Comparison of ENCODE assay signal across 21 cellular contexts in genomic region chr3:101120039-101120438, GRCh38.
DNase-seq lines count a peak whose midpoint lies in the region; ATAC-seq, FAIRE-seq and TF ChIP-seq lines count a peak whose summit lies in the region.
"Had no signal": no experiment of that assay in that cellular context is flagged by ENCODE, and none has a peak within 500 bp of the region (broad histone marks: within the 10 kb centered on the region; RNA-seq: fewer than 3 reads in every experiment).

No MANE protein-coding gene starts in this region.

- no peak overlapping the region for H3K27ac Mint-ChIP-seq in T-cell
- H3K27ac Mint-ChIP-seq: CD4-positive, alpha-beta memory T cell had no signal

- no peak overlapping the region for H2AK5ac ChIP-seq in IMR-90 (ENCODE audit: low read depth, low read length)

- TF ChIP-seq RAD21 in A549 (conservative IDR thresholded peaks at IDR 0.05 in 1 of 2, IDR thresholded peaks at IDR 0.05 in 1 of 2) (no peak), IMR-90 (IDR thresholded peaks at IDR 0.05; ENCODE audit: low read length) (no peak)

- DNase-seq in A549 (ENCODE audit: low read depth in 1 of 2, low spot score in 1 of 2) (no peak), IMR-90 (no peak), amniotic epithelial cell (ENCODE audit: low read depth) (peak; percentile 41), fibroblast of the aortic adventitia (ENCODE audit: low read depth) (peak; percentile 28), A673 (ENCODE audit: low spot score) (no peak), Ammon's horn (ENCODE audit: low spot score) (no peak), T-cell (no peak), GM23248 (no peak)
- DNase-seq: ACHN; AML-193; C1 segment of cervical spinal cord; Calu3; CD4-positive, alpha-beta memory T cell; COR-L47; DMS53; DMS79 treated with DMSO at 0.1 percent for 48 hours; GF-D8; H7 had no signal

- no peaks in the 10 kb centered on the region for H3K79me2 ChIP-seq in GM23248 (ENCODE audit: insufficient read depth)

- no peaks in the 10 kb centered on the region for H3K79me1 ChIP-seq in IMR-90 (ENCODE audit: low read depth in 1 of 2, low read length in 2 of 2)

- no peaks in the 10 kb centered on the region for H4K20me1 ChIP-seq in IMR-90 (ENCODE audit: insufficient read depth, low read length)
- no peaks in the 10 kb centered on the region for H4K20me1 ChIP-seq in GM23248 (ENCODE audit: insufficient read depth)

- intact Hi-C loops in IMR-90 (cut with micrococcal nuclease): no loop called here
- intact Hi-C loops in A673 (cut with micrococcal nuclease; ENCODE audit: unreplicated experiment): no loop called here

- H3K36me3 ChIP-seq in IMR-90 (ENCODE audit: control insufficient read depth, insufficient read depth, low read length) (no peaks in the 10 kb centered on the region), A673 (ENCODE audit: insufficient read depth, low read length, poor library complexity, severe bottlenecking) (no peaks in the 10 kb centered on the region), GM23248 (ENCODE audit: low read depth) (no peaks in the 10 kb centered on the region)

- H3K27ac ChIP-seq in A549 (peak overlapping the region; percentile 34 to 36; a peak in 4 of 6 replicates), IMR-90 (ENCODE audit: insufficient read depth, low read length) (no peak overlapping the region), A673 (ENCODE audit: low read depth, low read length, poor library complexity, severe bottlenecking) (no peak overlapping the region), GM23248 (no peak overlapping the region)

- H3K9me3 ChIP-seq in A549 (peaks cover 5% of the 10 kb centered on the region; the same call in 1 of the 3 replicates), IMR-90 (ENCODE audit: control insufficient read depth, insufficient read depth, low read length) (no peaks in the 10 kb centered on the region), A673 (ENCODE audit: low read depth, low read length, poor library complexity, severe bottlenecking) (no peaks in the 10 kb centered on the region), GM23248 (ENCODE audit: low read depth) (no peaks in the 10 kb centered on the region)

- no peak overlapping the region for H4K5ac ChIP-seq in IMR-90 (ENCODE audit: low read depth, low read length)

- no peaks in the 10 kb centered on the region for H3K36me3 Mint-ChIP-seq in T-cell
- H3K36me3 Mint-ChIP-seq: CD4-positive, alpha-beta memory T cell had no signal

- H2AK9ac ChIP-seq in IMR-90 (replicated peaks; ENCODE audit: low read depth, low read length, poor library complexity): no peak overlapping the region

- H2BK5ac ChIP-seq in IMR-90 (ENCODE audit: low read depth, low read length, poor library complexity, severe bottlenecking): no peak overlapping the region

- no peak overlapping the region for H3K4me3 Mint-ChIP-seq in T-cell
- H3K4me3 Mint-ChIP-seq: CD4-positive, alpha-beta memory T cell had no signal

- no peak for FAIRE-seq in A549 (lab: Jason Lieb, UNC)
- FAIRE-seq: GM12891, GM18507, H1 had no signal

- H3K4me1 ChIP-seq in A549: peaks cover 33% of the 10 kb centered on the region; the same call in 2 of the 3 replicates
- no peaks in the 10 kb centered on the region for H3K4me1 ChIP-seq in IMR-90 (ENCODE audit: control insufficient read depth, insufficient read depth, low read length)
- no peaks in the 10 kb centered on the region for H3K4me1 ChIP-seq in A673 (ENCODE audit: insufficient read depth, low read length, poor library complexity, severe bottlenecking)
- H3K4me1 ChIP-seq in GM23248 (ENCODE audit: insufficient read depth): peaks cover 9% of the 10 kb centered on the region

- H3K9me1 ChIP-seq in IMR-90 (ENCODE audit: insufficient read depth, low read length): no peaks in the 10 kb centered on the region

- no peak overlapping the region for H3K23ac ChIP-seq in IMR-90 (ENCODE audit: low read depth, low read length)

- peaks cover 4 to 25% of the 10 kb centered on the region in 2 donors for H3K27me3 Mint-ChIP-seq in T-cell

- 77% methylated on average over 2 of the region's 2 CpGs for WGBS in A549 (ENCODE audit: missing lambda C conversion rate)
- WGBS in IMR-90 (ENCODE audit: extremely low coverage in 2 of 2, insufficient read length in 1 of 2), 2 experiments: no CpG with 5 or more reads among the region's 2 CpGs
- WGBS in GM23248 (ENCODE audit: low coverage in 1 of 2, low lambda C conversion rate in 2 of 2, missing lambda C conversion rate in 2 of 2), 2 experiments: 87 to 99% methylated on average over 2 of the region's 2 CpGs

- no peak overlapping the region for H2AFZ ChIP-seq in IMR-90 (replicated peaks; ENCODE audit: low read length, poor library complexity)
- no peak overlapping the region for H2AFZ ChIP-seq in GM23248

- CTCF ChIA-PET in A549 (lab: Yijun Ruan, JAX): interaction anchor here (0.6 to 1.7 kb wide), 2 partner anchors 32 to 76 kb away, joined by 3 to 9 read pairs; no protein-coding TSS in a partner anchor
- CTCF ChIA-PET in IMR-90 (lab: Yijun Ruan, JAX): no interaction called here
- CTCF ChIA-PET in A673 (lab: Charles Lee): no interaction called here
- CTCF ChIA-PET in T-cell (lab: Charles Lee): no interaction called here

- H3K9ac ChIP-seq in IMR-90 (ENCODE audit: low read depth, low read length): no peak overlapping the region
- no peak overlapping the region for H3K9ac ChIP-seq in GM23248

- no peak for TF ChIP-seq CTCF in A549 (IDR thresholded peaks at IDR 0.05)
- no peak for TF ChIP-seq CTCF in IMR-90 (conservative IDR thresholded peaks at IDR 0.05; ENCODE audit: low read depth, low read length)
- no peak for TF ChIP-seq CTCF in fibroblast of the aortic adventitia (IDR thresholded peaks at IDR 0.05; ENCODE audit: insufficient read depth, low read length)
- no peak for TF ChIP-seq CTCF in A673 (conservative IDR thresholded peaks at IDR 0.05; ENCODE audit: low read depth, low read length)

- H3K9me2 ChIP-seq in GM23248 (ENCODE audit: insufficient read depth): no peaks in the 10 kb centered on the region

- no peaks in the 10 kb centered on the region for H3F3A ChIP-seq in GM23248 (ENCODE audit: insufficient read depth)

- no peak overlapping the region for H3K56ac ChIP-seq in IMR-90 (ENCODE audit: extremely low read depth, insufficient read depth, low read length)

- H3K4me2 ChIP-seq in A549: peak overlapping the region; percentile 32
- H3K4me2 ChIP-seq in IMR-90 (ENCODE audit: low read depth, low read length): no peak overlapping the region
- no peak overlapping the region for H3K4me2 ChIP-seq in GM23248 (ENCODE audit: unreplicated experiment)

- in situ Hi-C loops in IMR-90 (cut with MboI; ENCODE audit: low sequenced_read_pairs): no loop called here
- in situ Hi-C loops in GM23248 (cut with MboI): no loop called here

- no peak for TF ChIP-seq POLR2A in A549 (IDR thresholded peaks at IDR 0.05; ENCODE audit: low read length)
- no peak for TF ChIP-seq POLR2A in IMR-90 (IDR thresholded peaks at IDR 0.05; ENCODE audit: low read depth, low read length)

- H3K14ac ChIP-seq in IMR-90 (replicated peaks; ENCODE audit: low read depth, low read length): no peak overlapping the region

- no peaks in the 10 kb centered on the region for H3K9me3 Mint-ChIP-seq in T-cell

- no peak overlapping the region for H4K8ac ChIP-seq in IMR-90 (ENCODE audit: low read depth in 2 of 2, low read length in 2 of 2)

- no peak overlapping the region for H3K4me3 ChIP-seq in A549
- H3K4me3 ChIP-seq in IMR-90 (ENCODE audit: insufficient read depth, low read depth, low read length): no peak overlapping the region
- no peak overlapping the region for H3K4me3 ChIP-seq in fibroblast of the aortic adventitia (ENCODE audit: low read depth, low read length)
- H3K4me3 ChIP-seq in A673 (ENCODE audit: low read depth, low read length, poor library complexity, severe bottlenecking): no peak overlapping the region
- H3K4me3 ChIP-seq in GM23248: no peak overlapping the region

- no peak overlapping the region for H2BK20ac ChIP-seq in IMR-90 (ENCODE audit: low read depth, low read length)

- no peak for TF ChIP-seq EP300 in A549 (IDR thresholded peaks at IDR 0.05)

- POLR2A ChIA-PET in A549 (lab: Yijun Ruan, JAX) (no interaction called here), IMR-90 (lab: Charles Lee; ENCODE audit: unreplicated experiment) (no interaction called here), A673 (lab: Charles Lee; ENCODE audit: low non-redundant PET) (no interaction called here), T-cell (lab: Charles Lee) (no interaction called here)

- no peak overlapping the region; the same call in 1 of the 2 replicates for H4K91ac ChIP-seq in IMR-90 (ENCODE audit: insufficient read depth, low read depth, low read length)

- H3K4me1 Mint-ChIP-seq in T-cell: no peaks in the 10 kb centered on the region

- ATAC-seq in A549: peak in 1 of 2 experiments; percentile 13; a peak in 1 of 6 replicates
- peak; percentile 7; the same call in 1 of the 2 replicates for ATAC-seq in IMR-90 (ENCODE audit: low read depth)
- ATAC-seq in T-cell (replicated peaks in 1 of 4): no peak

- H3K27me3 ChIP-seq in IMR-90 (ENCODE audit: control insufficient read depth, insufficient read depth, low read length): no peaks in the 10 kb centered on the region
- H3K27me3 ChIP-seq in A673 (replicated peaks; ENCODE audit: insufficient read depth, low read depth, low read length, poor library complexity): peaks cover 55% of the 10 kb centered on the region
- H3K27me3 ChIP-seq in GM23248 (replicated peaks; ENCODE audit: insufficient read depth): no peaks in the 10 kb centered on the region

- H2BK120ac ChIP-seq in IMR-90 (ENCODE audit: low read depth, low read length): no peak overlapping the region

- BruUV-seq in IMR-90 (replicated peaks; lab: Mats Ljungman, UMichigan) (no TSS peak), A673 (replicated peaks; lab: Mats Ljungman, UMichigan) (no TSS peak)

- no peak overlapping the region for H3K4ac ChIP-seq in IMR-90 (ENCODE audit: low read depth, low read length)

- H3K18ac ChIP-seq in IMR-90 (ENCODE audit: low read depth, low read length): peak overlapping the region; percentile 33; the same call in 1 of the 2 replicates

- no peak overlapping the region for H2BK15ac ChIP-seq in IMR-90 (ENCODE audit: low read depth, low read length)

- dilution Hi-C loops in IMR-90 (cut with HindIII; ENCODE audit: low sequenced_read_pairs, unreplicated experiment): no loop called here

TF ChIP-seq in A549, 52 proteins besides CTCF, POLR2A, EP300 and RAD21 (continues in another document):
- TF ChIP-seq EHF (CRISPR knock-in tag; IDR thresholded peaks at IDR 0.05) (no peak), RCOR1 (IDR thresholded peaks at IDR 0.05; ENCODE audit: low read depth, low read length) (no peak)
- TF ChIP-seq, protein P1, sequence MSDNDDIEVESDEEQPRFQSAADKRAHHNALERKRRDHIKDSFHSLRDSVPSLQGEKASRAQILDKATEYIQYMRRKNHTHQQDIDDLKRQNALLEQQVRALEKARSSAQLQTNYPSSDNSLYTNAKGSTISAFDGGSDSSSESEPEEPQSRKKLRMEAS (IDR thresholded peaks at IDR 0.05): no peak

TF ChIP-seq in IMR-90, 13 proteins besides CTCF, POLR2A, EP300 and RAD21 (continues in another document):
- TF ChIP-seq RCOR1 (IDR thresholded peaks at IDR 0.05; ENCODE audit: insufficient replicate concordance, low read length): no peak
- TF ChIP-seq SMC3 (IDR thresholded peaks at IDR 0.05; ENCODE audit: low read depth, low read length): no peak
- TF ChIP-seq MAZ (IDR thresholded peaks at IDR 0.05; ENCODE audit: borderline replicate concordance, low read depth, low read length): no peak
- TF ChIP-seq BHLHE40 (IDR thresholded peaks at IDR 0.05; ENCODE audit: low read depth, low read length): no peak

Comparison
In these comparisons a context has a peak if more than half of its experiments do, and no peak if none do; other contexts are left out.
1. DNase-seq: peak in amniotic epithelial cell (single experiment) and fibroblast of the aortic adventitia (single experiment); none in A549 (0 of 2), IMR-90 (single experiment), A673 (single experiment), Ammon's horn (single experiment), T-cell (0 of 34) and GM23248 (single experiment).
2. H3K27ac ChIP-seq: peak in A549 (2 of 2); none in IMR-90 (single experiment), A673 (single experiment) and GM23248 (single experiment).